ENCODE assay signal across 1 cellular context in the genomic region with DNA sequence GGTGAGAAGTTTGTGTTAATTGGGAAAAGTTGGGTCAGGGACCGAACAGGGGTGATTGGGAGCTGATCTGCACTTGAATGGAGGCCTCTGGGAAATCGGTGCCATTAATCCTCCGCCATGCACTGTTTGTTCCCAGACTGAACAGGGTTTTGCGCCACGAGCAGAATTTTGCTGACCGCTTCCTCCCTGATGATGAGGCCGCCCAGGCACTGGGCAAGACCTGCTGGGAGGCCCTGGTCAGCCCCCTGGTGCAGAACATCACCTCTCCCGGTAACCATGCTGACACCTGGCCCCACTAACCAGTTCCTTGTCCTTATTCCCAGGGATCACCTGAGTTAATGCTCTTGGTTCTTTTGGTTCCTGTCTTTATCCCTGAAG.
TF ChIP-seq lines count a peak whose summit lies in the region.

No MANE protein-coding gene starts in this region.

TF ChIP-seq in K562, 482 proteins besides CTCF, POLR2A, EP300 and RAD21:
- 0 out of 2 replicates have a peak, but pooled peaks have one; percentile 3 for TF ChIP-seq POLR2G (IDR thresholded peaks at IDR 0.05; ENCODE audit: low read depth, low read length)
- TF ChIP-seq, protein P1, sequence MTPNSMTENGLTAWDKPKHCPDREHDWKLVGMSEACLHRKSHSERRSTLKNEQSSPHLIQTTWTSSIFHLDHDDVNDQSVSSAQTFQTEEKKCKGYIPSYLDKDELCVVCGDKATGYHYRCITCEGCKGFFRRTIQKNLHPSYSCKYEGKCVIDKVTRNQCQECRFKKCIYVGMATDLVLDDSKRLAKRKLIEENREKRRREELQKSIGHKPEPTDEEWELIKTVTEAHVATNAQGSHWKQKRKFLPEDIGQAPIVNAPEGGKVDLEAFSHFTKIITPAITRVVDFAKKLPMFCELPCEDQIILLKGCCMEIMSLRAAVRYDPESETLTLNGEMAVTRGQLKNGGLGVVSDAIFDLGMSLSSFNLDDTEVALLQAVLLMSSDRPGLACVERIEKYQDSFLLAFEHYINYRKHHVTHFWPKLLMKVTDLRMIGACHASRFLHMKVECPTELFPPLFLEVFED (CRISPR knock-in tag; conservative IDR thresholded peaks at IDR 0.05), result no peak
